Comparison of ENCODE assay signal across 1 cellular context in genomic region chr19:18013621-18014111, GRCh38.
TF ChIP-seq lines count a peak whose summit lies in the region.

No MANE protein-coding gene starts in this region.

TF ChIP-seq in HCT116, 20 proteins besides CTCF, POLR2A, EP300 and RAD21 (continued from another document):
- TF ChIP-seq ZBTB33 (IDR thresholded peaks at IDR 0.05; ENCODE audit: extremely low read depth, insufficient replicate concordance, low read length) (no peak), CBX3 (IDR thresholded peaks at IDR 0.05; ENCODE audit: low read depth) (no peak), SRF (IDR thresholded peaks at IDR 0.05; ENCODE audit: low read depth) (no peak), CEBPB (IDR thresholded peaks at IDR 0.05; ENCODE audit: low read depth) (no peak), ATF3 (IDR thresholded peaks at IDR 0.05) (no peak), EZH2 (IDR thresholded peaks at IDR 0.05) (no peak)
